9 cellular contexts compared by ENCODE assay signal in genomic region chr1:119674110-119674509, GRCh38.
DNase-seq lines count a peak whose midpoint lies in the region; ATAC-seq and TF ChIP-seq lines count a peak whose summit lies in the region.
"Had no signal": no experiment of that assay in that cellular context is flagged by ENCODE, and none has a peak within 500 bp of the region (broad histone marks: within the 10 kb centered on the region; RNA-seq: fewer than 3 reads in every experiment).

No MANE protein-coding gene starts in this region.

- H3K4me3 ChIP-seq in Loucy (ENCODE audit: low read length, poor library complexity, severe bottlenecking) (no peak overlapping the region), cardiac fibroblast (replicated peaks in 1 of 2; ENCODE audit: low read depth in 2 of 2, low read length in 2 of 2) (no peak overlapping the region)

- no peak for ATAC-seq in GM21390 (IDR thresholded peaks at IDR 0.05; ENCODE audit: unreplicated experiment)

- no peaks in the 10 kb centered on the region for H3K79me2 ChIP-seq in Loucy (ENCODE audit: insufficient read depth, low read length)

- no peaks in the 10 kb centered on the region for H3K36me3 ChIP-seq in Loucy (ENCODE audit: insufficient read depth, low read length)
- H3K36me3 ChIP-seq: neutrophil had no signal

- peak overlapping the region; percentile 88 for H2AFZ ChIP-seq in Loucy (ENCODE audit: low read length)

- peaks cover 10% of the 10 kb centered on the region for H3K4me1 ChIP-seq in Loucy (ENCODE audit: insufficient read depth, low read length, poor library complexity, severe bottlenecking)

- no peak for TF ChIP-seq CTCF in Loucy (conservative IDR thresholded peaks at IDR 0.05; ENCODE audit: low read length)
- TF ChIP-seq CTCF in cardiac fibroblast (IDR thresholded peaks at IDR 0.05; ENCODE audit: low read depth, low read length): no peak

- H3K4me2 ChIP-seq in Loucy (ENCODE audit: low read depth, low read length, poor library complexity, severe bottlenecking): peak overlapping the region; percentile 70

- H3K27me3 ChIP-seq in Loucy (ENCODE audit: insufficient read depth, low read length, poor library complexity, severe bottlenecking): no peaks in the 10 kb centered on the region
- H3K27me3 ChIP-seq: neutrophil had no signal

- H4K20me1 ChIP-seq in Loucy (ENCODE audit: insufficient read depth, low read length, poor library complexity, severe bottlenecking): no peaks in the 10 kb centered on the region

- H3K9me2 ChIP-seq in Loucy (replicated peaks; ENCODE audit: low read depth, low read length): no peaks in the 10 kb centered on the region

- no peaks in the 10 kb centered on the region for H3K9me3 ChIP-seq in Loucy (ENCODE audit: insufficient read depth, low read depth, low read length)
- H3K9me3 ChIP-seq: neutrophil had no signal

- DNase-seq in AG08395 (ENCODE audit: low spot score): peak; percentile 36
- DNase-seq in cardiac fibroblast (ENCODE audit: low read depth in 2 of 2): peak; percentile 68 to 74
- DNase-seq in kidney tubule cell (ENCODE audit: low spot score): peak; percentile 65
- no peak for DNase-seq in cerebellar nuclear complex (lab: John Stamatoyannopoulos, UW)
- no peak for DNase-seq in RPMI8226
- no peak for DNase-seq in activated gamma-delta T cell treated with Interleukin-2 at 50 U/mL for 16 hours

- no peak overlapping the region for H3K9ac ChIP-seq in Loucy (ENCODE audit: low read depth, low read length, poor library complexity, severe bottlenecking)

- no peaks in the 10 kb centered on the region for H3F3A ChIP-seq in Loucy (ENCODE audit: low read depth)

Comparison
In these comparisons a context has a peak if more than half of its experiments do, and no peak if none do; other contexts are left out.
1. DNase-seq: peak in AG08395 (single experiment), cardiac fibroblast (2 of 2) and kidney tubule cell (single experiment); none in cerebellar nuclear complex (0 of 2), RPMI8226 (single experiment) and activated gamma-delta T cell treated with Interleukin-2 at 50 U/mL for 16 hours (single experiment).